In the genomic region with DNA sequence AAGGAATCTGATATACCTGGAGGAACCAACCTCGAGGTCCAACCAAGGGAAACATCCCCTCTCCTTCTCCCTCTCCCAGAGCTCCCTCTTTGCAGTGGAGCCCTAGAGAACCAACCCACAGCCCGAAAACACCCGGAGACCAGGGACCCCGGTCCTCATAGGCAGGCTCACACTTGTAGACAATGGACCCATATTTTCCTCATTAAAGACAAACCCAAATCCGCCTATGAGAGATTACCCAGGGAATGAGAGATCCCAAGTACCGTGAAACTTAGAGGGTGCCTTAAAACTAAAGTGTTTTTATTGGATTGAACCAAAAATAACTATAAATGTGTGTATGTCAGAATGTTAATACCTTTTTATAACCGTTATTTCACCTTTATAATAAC, we compare ENCODE assay signal across 22 cellular contexts. TPM values are rescaled to one million over a fixed set of nuclear protein-coding genes. Genes with fewer than 3 reads are reported as not detected.
DNase-seq lines count a peak whose midpoint lies in the region; ATAC-seq lines count a peak whose summit lies in the region.
"Had no signal": no experiment of that assay in that cellular context is flagged by ENCODE, and none has a peak within 500 bp of the region (broad histone marks: within the 10 kb centered on the region; RNA-seq: fewer than 3 reads in every experiment).

No MANE protein-coding gene starts in this region.

- no peaks in the 10 kb centered on the region for H3K36me3 ChIP-seq in iPS-15b (ENCODE audit: control insufficient read depth, insufficient read depth, low read length)
- H3K36me3 ChIP-seq: adrenal gland, colonic mucosa, heart left ventricle, left lung had no signal

- peaks cover 94% of the 10 kb centered on the region for H3K27me3 ChIP-seq in iPS-15b (ENCODE audit: control insufficient read depth, insufficient read depth, low read length)

- no peaks in the 10 kb centered on the region for H3K9me3 Mint-ChIP-seq in stimulated activated naive CD8-positive, alpha-beta T cell treated with anti-CD3 and anti-CD28 coated beads, Interleukin-15, Interleukin-2, amounts not matched to agents 100 ng/mL and 50 ng/mL, for 24 hours
- H3K9me3 Mint-ChIP-seq: CD8-positive, alpha-beta T cell; mesothelial cell of epicardium; neural crest cell had no signal

- H3K4me1 ChIP-seq in iPS-15b (ENCODE audit: control insufficient read depth, insufficient read depth, low read length), result no peaks in the 10 kb centered on the region

- H3K9ac ChIP-seq in iPS-15b (ENCODE audit: low read depth, low read length), result no peak overlapping the region

- no peak overlapping the region for H3K27ac Mint-ChIP-seq in stimulated activated naive CD8-positive, alpha-beta T cell treated with anti-CD3 and anti-CD28 coated beads, Interleukin-15, Interleukin-2, amounts not matched to agents 100 ng/mL and 50 ng/mL, for 24 hours
- no peak overlapping the region for H3K27ac Mint-ChIP-seq in T-helper 17 cell
- H3K27ac Mint-ChIP-seq: CD8-positive, alpha-beta T cell; mesothelial cell of epicardium had no signal

- no peaks in the 10 kb centered on the region for H3K36me3 Mint-ChIP-seq in stimulated activated naive CD8-positive, alpha-beta T cell treated with anti-CD3 and anti-CD28 coated beads, Interleukin-15, Interleukin-2, amounts not matched to agents 100 ng/mL and 50 ng/mL, for 24 hours (ENCODE audit: low read depth)
- H3K36me3 Mint-ChIP-seq in T-helper 17 cell (ENCODE audit: low read depth), result peaks cover 2% of the 10 kb centered on the region
- H3K36me3 Mint-ChIP-seq: CD8-positive, alpha-beta T cell; mesothelial cell of epicardium had no signal

- peaks cover 72% of the 10 kb centered on the region for H3K27me3 Mint-ChIP-seq in stimulated activated naive CD8-positive, alpha-beta T cell treated with anti-CD3 and anti-CD28 coated beads, Interleukin-15, Interleukin-2, amounts not matched to agents 100 ng/mL and 50 ng/mL, for 24 hours
- H3K27me3 Mint-ChIP-seq in T-helper 17 cell, result peaks cover 55% of the 10 kb centered on the region

- peaks cover 32% of the 10 kb centered on the region for H3K4me1 Mint-ChIP-seq in stimulated activated naive CD8-positive, alpha-beta T cell treated with anti-CD3 and anti-CD28 coated beads, Interleukin-15, Interleukin-2, amounts not matched to agents 100 ng/mL and 50 ng/mL, for 24 hours (ENCODE audit: low read depth)
- H3K4me1 Mint-ChIP-seq in T-helper 17 cell, result peaks cover 23% of the 10 kb centered on the region
- H3K4me1 Mint-ChIP-seq: mesothelial cell of epicardium, neural crest cell had no signal

- H3K4me3 Mint-ChIP-seq in stimulated activated naive CD8-positive, alpha-beta T cell treated with anti-CD3 and anti-CD28 coated beads, Interleukin-15, Interleukin-2, amounts not matched to agents 100 ng/mL and 50 ng/mL, for 24 hours, result peak overlapping the region; percentile 5
- H3K4me3 Mint-ChIP-seq in T-helper 17 cell, result peak overlapping the region; percentile 7
- H3K4me3 Mint-ChIP-seq: mesothelial cell of epicardium had no signal

- H3K4me3 ChIP-seq in iPS-15b (ENCODE audit: low read depth, low read length), result peak overlapping the region; percentile 18
- H3K4me3 ChIP-seq: adrenal gland, colonic mucosa, left lung had no signal

- H3K9me3 ChIP-seq in T-helper 17 cell (ENCODE audit: control insufficient read depth, low read length, poor library complexity, severe bottlenecking), result no peaks in the 10 kb centered on the region
- no peaks in the 10 kb centered on the region for H3K9me3 ChIP-seq in iPS-15b (ENCODE audit: control insufficient read depth, insufficient read depth, low read length)
- H3K9me3 ChIP-seq: adrenal gland, colonic mucosa, heart left ventricle, left lung had no signal

- no peak for ATAC-seq in stimulated activated naive CD8-positive, alpha-beta T cell treated with anti-CD3 and anti-CD28 coated beads, Interleukin-15, Interleukin-2, amounts not matched to agents 100 U/mL and 50 U/mL, for 24 hours
- ATAC-seq in T-helper 17 cell (no peak), HG03108 (IDR thresholded peaks at IDR 0.05; ENCODE audit: unreplicated experiment) (no peak)
- ATAC-seq: CD8-positive, alpha-beta T cell; heart left ventricle; left lung; sciatic nerve had no signal

- no peak for DNase-seq in stimulated activated naive CD8-positive, alpha-beta T cell treated with anti-CD3 and anti-CD28 coated beads, Interleukin-15, Interleukin-2, amounts not matched to agents 100 U/mL and 50 U/mL, for 24 hours
- no peak for DNase-seq in T-helper 17 cell
- DNase-seq in NCI-H1436 treated with DMSO at 0.1 percent for 48 hours (lab: John Stamatoyannopoulos, UW), result no peak
- DNase-seq in activated CD8-positive, alpha-beta memory T cell treated with anti-CD3 and anti-CD28 coated beads, Interleukin-2, amount 50 U/mL, for 48 hours, result no peak
- no peak for DNase-seq in DMS153 (lab: John Stamatoyannopoulos, UW)
- DNase-seq: activated effector memory CD4-positive, alpha-beta T cell treated with anti-CD3 and anti-CD28 coated beads, Interleukin-2, amount 50 U/mL, for 16 hours; CD8-positive, alpha-beta T cell; colonic mucosa; heart left ventricle; left lung; NCI-H1092; NCI-H2029 treated with DMSO at 0.1 percent for 48 hours; NCI-H446 treated with DMSO at 0.1 percent for 48 hours; OCI-M1; Right ventricle myocardium superior had no signal

RNA-seq across cellular contexts. Expression of gene FOXF2, which starts 9.6 kb away (rescaled TPM):
- not detected for total RNA-seq in T-helper 17 cell
- total RNA-seq: CD8-positive, alpha-beta T cell; neural crest cell had no signal
